In genomic region chr2:74063486-74063885, GRCh38 we compare ENCODE assay signal across 23 cellular contexts.
"Had no signal": no experiment of that assay in that cellular context is flagged by ENCODE, and none has a peak within 500 bp of the region (broad histone marks: within the 10 kb centered on the region; RNA-seq: fewer than 3 reads in every experiment).

No MANE protein-coding gene starts in this region.

- H3K4me1 ChIP-seq: adrenal gland, transverse colon had no signal

- DNase-seq: activated CD4-positive, alpha-beta memory T cell treated with anti-CD3 and anti-CD28 coated beads, Interleukin-2, amount 10 ng/mL, durations not matched to agents 7 days and 5 days; activated CD4-positive, alpha-beta T cell treated with anti-CD3 and anti-CD28 coated beads for 4 hours; activated naive CD4-positive, alpha-beta T cell treated with anti-CD3 and anti-CD28 coated beads, Interleukin-2, amount 50 U/mL, for 16 hours; activated T-cell treated with anti-CD3 and anti-CD28 coated beads, Interleukin-2, amount 50 U/mL, for 24 hours; adrenal gland; cerebellar nuclear complex; effector memory CD4-positive, alpha-beta T cell; hypothalamus; left ventricle myocardium inferior; natural killer cell; posterior cingulate gyrus; small intestine; stimulated activated CD4-positive, alpha-beta T cell treated with anti-CD3 and anti-CD28 coated beads, Interleukin-4, amount 100 ng/mL, for 4 hours; stimulated activated CD8-positive, alpha-beta memory T cell treated with anti-CD3 and anti-CD28 coated beads, Interleukin-4, amount 100 ng/mL, for 48 hours; stimulated activated naive CD4-positive, alpha-beta T cell treated with Interleukin-2 at 50 U/mL for 16 hours; substantia nigra; T-helper 17 cell; transverse colon had no signal

- H3K36me3 Mint-ChIP-seq: natural killer cell had no signal

- ATAC-seq: natural killer cell, T-helper 17 cell had no signal

- H3K36me3 ChIP-seq: adrenal gland, left ventricle myocardium inferior, transverse colon had no signal

- FAIRE-seq: small intestine had no signal

- H3K27me3 ChIP-seq: adrenal gland, neutrophil, transverse colon had no signal

- H3K27ac ChIP-seq: adrenal gland, epithelial cell of prostate, left ventricle myocardium inferior, neutrophil, transverse colon had no signal

- H3K4me1 Mint-ChIP-seq: activated CD4-positive, alpha-beta memory T cell treated with anti-CD3 and anti-CD28 coated beads, Interleukin-2, amount 10 ng/mL, durations not matched to agents 7 days and 5 days had no signal

- H3K27me3 Mint-ChIP-seq: activated CD4-positive, alpha-beta memory T cell treated with anti-CD3 and anti-CD28 coated beads, Interleukin-2, amount 10 ng/mL, durations not matched to agents 7 days and 5 days; activated T-cell treated with anti-CD3 and anti-CD28 coated beads, Interleukin-2, amount 50 U/mL, for 24 hours; brain; dendritic cell treated with granulocyte-macrophage colony-stimulating factor and Interleukin-4, amounts not matched to agents 40 ng/mL and 50 ng/mL, for 4 days; memory B cell; T-helper 17 cell had no signal

- H3K4me3 Mint-ChIP-seq: activated CD4-positive, alpha-beta memory T cell treated with anti-CD3 and anti-CD28 coated beads, Interleukin-2, amount 10 ng/mL, durations not matched to agents 7 days and 5 days; activated T-cell treated with anti-CD3 and anti-CD28 coated beads, Interleukin-2, amount 50 U/mL, for 24 hours; brain; dendritic cell treated with granulocyte-macrophage colony-stimulating factor and Interleukin-4, amounts not matched to agents 40 ng/mL and 50 ng/mL, for 4 days; memory B cell; natural killer cell; T-helper 17 cell had no signal

- H3K27ac Mint-ChIP-seq: activated CD4-positive, alpha-beta memory T cell treated with anti-CD3 and anti-CD28 coated beads, Interleukin-2, amount 10 ng/mL, durations not matched to agents 7 days and 5 days; activated T-cell treated with anti-CD3 and anti-CD28 coated beads, Interleukin-2, amount 50 U/mL, for 24 hours; dendritic cell treated with granulocyte-macrophage colony-stimulating factor and Interleukin-4, amounts not matched to agents 40 ng/mL and 50 ng/mL, for 4 days; memory B cell; natural killer cell; T-helper 17 cell had no signal

- H3K9me3 ChIP-seq: adrenal gland, left ventricle myocardium inferior, neutrophil, transverse colon had no signal

- H3K4me3 ChIP-seq: adrenal gland, left ventricle myocardium inferior, transverse colon had no signal

- H3K9me3 Mint-ChIP-seq: activated CD4-positive, alpha-beta memory T cell treated with anti-CD3 and anti-CD28 coated beads, Interleukin-2, amount 10 ng/mL, durations not matched to agents 7 days and 5 days; activated T-cell treated with anti-CD3 and anti-CD28 coated beads, Interleukin-2, amount 50 U/mL, for 24 hours; dendritic cell treated with granulocyte-macrophage colony-stimulating factor and Interleukin-4, amounts not matched to agents 40 ng/mL and 50 ng/mL, for 4 days; memory B cell; natural killer cell had no signal
